ENCODE assay signal across 8 cellular contexts in the genomic region with DNA sequence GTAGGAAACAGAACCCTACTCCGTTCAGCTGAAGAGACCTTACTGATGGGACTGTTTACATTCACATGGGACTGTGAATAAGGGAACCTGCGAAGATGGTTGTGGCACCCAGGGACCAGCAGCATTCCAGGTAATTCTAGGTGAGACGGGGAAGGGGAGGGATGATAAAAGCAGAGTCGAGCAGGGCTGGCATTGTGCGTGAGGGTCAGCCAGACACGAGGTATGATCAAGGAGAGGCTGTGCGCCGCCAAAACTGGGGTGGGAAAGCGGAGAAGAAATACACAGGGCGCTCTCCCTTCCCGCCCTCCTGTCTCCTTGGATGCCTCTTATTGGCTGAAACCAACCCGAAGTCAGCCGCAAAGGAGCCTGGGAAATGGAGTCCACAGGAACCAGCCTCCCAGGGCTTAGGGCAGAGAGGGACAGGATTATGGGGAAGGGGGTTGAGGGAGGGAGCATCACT. TPM values are rescaled to one million over a fixed set of nuclear protein-coding genes. Genes with fewer than 3 reads are reported as not detected.
DNase-seq lines count a peak whose midpoint lies in the region; ATAC-seq and TF ChIP-seq lines count a peak whose summit lies in the region.

No MANE protein-coding gene starts in this region.

- H3K9ac ChIP-seq in SK-N-MC (ENCODE audit: insufficient read length), result peak overlapping the region; percentile 28

- peaks cover 0 to 24% (median 0%) of the 10 kb centered on the region in 9 donors for H3K27me3 ChIP-seq in heart left ventricle
- no peaks in the 10 kb centered on the region for H3K27me3 ChIP-seq in upper lobe of left lung

- H3K27me3 Mint-ChIP-seq in activated naive CD8-positive, alpha-beta T cell, result peaks cover 14% of the 10 kb centered on the region

- 1 to 3% (median 2%) methylated on average over 13 of the region's 13 CpGs for WGBS in heart left ventricle, 4 donors
- WGBS in upper lobe of left lung, 2 donors, result 1 to 2% methylated on average over 13 of the region's 13 CpGs

- H3K9me3 Mint-ChIP-seq in activated naive CD8-positive, alpha-beta T cell (ENCODE audit: low read depth), result no peaks in the 10 kb centered on the region

- H3K36me3 ChIP-seq in SK-N-MC (ENCODE audit: insufficient read depth, low read length), result no peaks in the 10 kb centered on the region
- H3K36me3 ChIP-seq in heart left ventricle, result no peaks in the 10 kb centered on the region
- no peaks in the 10 kb centered on the region for H3K36me3 ChIP-seq in upper lobe of left lung

- TF ChIP-seq CTCF in LNCaP clone FGC (IDR thresholded peaks at IDR 0.05; ENCODE audit: control insufficient read depth, extremely low read depth, insufficient read depth), result no peak
- no peak for TF ChIP-seq CTCF in heart left ventricle (IDR thresholded peaks at IDR 0.05)
- no peak for TF ChIP-seq CTCF in upper lobe of left lung (IDR thresholded peaks at IDR 0.05)

- no peaks in the 10 kb centered on the region for H3K36me3 Mint-ChIP-seq in activated naive CD8-positive, alpha-beta T cell

- H3K4me1 Mint-ChIP-seq in activated naive CD8-positive, alpha-beta T cell (ENCODE audit: low read depth), result peaks cover 12% of the 10 kb centered on the region

- DNase-seq in ELR (ENCODE audit: low read depth) (peak; percentile 77), LNCaP clone FGC (ENCODE audit: low read depth) (peak; percentile 14), SK-N-MC (ENCODE audit: low read depth, low spot score) (peak; percentile 8), heart left ventricle (peak; percentile 62 to 75 (median 72)), pons (ENCODE audit: low spot score) (peak; percentile 75), upper lobe of left lung (peak in 1 of 2 donors; percentile 71)

- H3K4me1 ChIP-seq in heart left ventricle (peaks cover 0 to 8% (median 0%) of the 10 kb centered on the region in 12 donors), upper lobe of left lung (peaks cover 4 to 9% (median 6%) of the 10 kb centered on the region in 4 donors)

- TF ChIP-seq POLR2A in heart left ventricle (IDR thresholded peaks at IDR 0.05) (no peak), upper lobe of left lung (IDR thresholded peaks at IDR 0.05) (no peak)

- intact Hi-C loops in heart left ventricle (cut with DNase I), result no loop called here

- no peak overlapping the region for H3K27ac ChIP-seq in SK-N-MC
- H3K27ac ChIP-seq in heart left ventricle, result no peak overlapping the region
- H3K27ac ChIP-seq in upper lobe of left lung, result no peak overlapping the region

- TF ChIP-seq EP300 in upper lobe of left lung (IDR thresholded peaks at IDR 0.05), result no peak

- H3K4me3 Mint-ChIP-seq in activated naive CD8-positive, alpha-beta T cell, result peak overlapping the region; percentile 89

- H3K4me3 ChIP-seq in LNCaP clone FGC (ENCODE audit: low read depth, low read length), result peak overlapping the region; percentile 44
- peak overlapping the region; percentile 72 for H3K4me3 ChIP-seq in SK-N-MC
- H3K4me3 ChIP-seq in heart left ventricle, result peak overlapping the region in 11 of 12 donors; percentile 11 to 59 (median 46)
- peak overlapping the region; percentile 30 to 54 (median 40) for H3K4me3 ChIP-seq in upper lobe of left lung

- no peak overlapping the region for H3K27ac Mint-ChIP-seq in activated naive CD8-positive, alpha-beta T cell

- ATAC-seq in GM21825 (IDR thresholded peaks at IDR 0.05; ENCODE audit: unreplicated experiment) (peak; percentile 96), heart left ventricle (peak; percentile 51 to 96 (median 94)), upper lobe of left lung (ENCODE audit: low FRiP score in 2 of 2) (peak; percentile 67 to 89)

- H3K9me3 ChIP-seq in SK-N-MC (ENCODE audit: low read depth, low read length) (no peaks in the 10 kb centered on the region), heart left ventricle (no peaks in the 10 kb centered on the region), upper lobe of left lung (no peaks in the 10 kb centered on the region)

RNA-seq across cellular contexts. Expression of a gene that starts 38.4 kb away (rescaled TPM):
- total RNA-seq in heart left ventricle, result 10 to 100 TPM; 25.6 to 48.4 (median 40.0) TPM
- polyA plus RNA-seq in heart left ventricle, result 10 to 100 TPM; 20.9 to 30.3 TPM
- 10 to 100 TPM; 34.7 to 73.9 (median 46.1) TPM for total RNA-seq in upper lobe of left lung

RNA-seq across cellular contexts. Expression of a gene that starts 58.6 kb away (rescaled TPM):
- total RNA-seq in heart left ventricle (not detected), upper lobe of left lung (not detected)
- not detected for polyA plus RNA-seq in heart left ventricle
